Comparison of ENCODE assay signal across 10 cellular contexts in genomic region chr5:141879941-141880738, GRCh38. TPM values are rescaled to one million over a fixed set of nuclear protein-coding genes. Genes with fewer than 3 reads are reported as not detected.
DNase-seq lines count a peak whose midpoint lies in the region; ATAC-seq and TF ChIP-seq lines count a peak whose summit lies in the region.
"Had no signal": no experiment of that assay in that cellular context is flagged by ENCODE, and none has a peak within 500 bp of the region (broad histone marks: within the 10 kb centered on the region; RNA-seq: fewer than 3 reads in every experiment).

No MANE protein-coding gene starts in this region.

- peak; percentile 12 for DNase-seq in SK-N-SH
- DNase-seq in amygdala (lab: John Stamatoyannopoulos, UW), result peak in 42 of 56 donors; percentile 36 to 85 (median 64)
- DNase-seq in spleen, result peak; percentile 41
- no peak for DNase-seq in T1000 (lab: John Stamatoyannopoulos, UW)
- no peak for DNase-seq in NCI-H1092 treated with DMSO at 0.1 percent for 48 hours (lab: John Stamatoyannopoulos, UW)
- DNase-seq: IMR-90 had no signal

- no peak for TF ChIP-seq CTCF in SK-N-SH (IDR thresholded peaks at IDR 0.05)
- no peak for TF ChIP-seq CTCF in spleen (IDR thresholded peaks at IDR 0.05 in 8 of 11, conservative IDR thresholded peaks at IDR 0.05 in 3 of 11)

- H4K20me1 ChIP-seq in SK-N-SH (ENCODE audit: insufficient read depth), result no peaks in the 10 kb centered on the region

- no peak for TF ChIP-seq EP300 in SK-N-SH (IDR thresholded peaks at IDR 0.05; ENCODE audit: borderline replicate concordance in 1 of 2, low read depth in 1 of 2, low read length in 1 of 2)

- H3K4me1 ChIP-seq in SK-N-SH (ENCODE audit: control insufficient read depth in 1 of 2, insufficient read depth in 2 of 2, low read depth in 1 of 2, low read length in 1 of 2) (peaks cover 4 to 69% of the 10 kb centered on the region in 2 experiments; a peak in 2 of 4 replicates), spleen (peaks cover 33 to 60% (median 43%) of the 10 kb centered on the region in 6 donors)

- TF ChIP-seq RAD21 in SK-N-SH (IDR thresholded peaks at IDR 0.05; ENCODE audit: low read length), result no peak

- H3F3A ChIP-seq in SK-N-SH (replicated peaks; ENCODE audit: insufficient read depth), result no peaks in the 10 kb centered on the region

- no peaks in the 10 kb centered on the region for H3K36me3 ChIP-seq in SK-N-SH (replicated peaks in 1 of 2; ENCODE audit: control insufficient read depth in 1 of 2, insufficient read depth in 2 of 2, low read length in 1 of 2)
- H3K36me3 ChIP-seq in spleen, result no peaks in the 10 kb centered on the region
- H3K36me3 ChIP-seq: uterus had no signal

- no peak for TF ChIP-seq POLR2A in spleen (IDR thresholded peaks at IDR 0.05)

- 30% methylated on average over 7 of the region's 7 CpGs for WGBS in SK-N-SH (ENCODE audit: low lambda C conversion rate)
- WGBS in spleen, 5 donors, result 23 to 35% (median 26%) methylated on average over 7 of the region's 7 CpGs

- POLR2A ChIA-PET in SK-N-SH (lab: Yijun Ruan, JAX), result interaction anchor here (0.6 to 2.8 kb wide), 5 partner anchors 55 to 198 kb away, joined by 3 to 13 read pairs (median 4); partner anchors contain the start of gene ARAP3

- intact Hi-C loops in spleen (cut with DNase I; ENCODE audit: low total_unique reads), result loop anchor here (5.0 to 10.0 kb wide), 2 partner anchors 75 to 178 kb away; partner anchors contain the start of gene PCDH12

- no peak overlapping the region for H2AFZ ChIP-seq in SK-N-SH (ENCODE audit: low read depth)

- no peak overlapping the region for H3K9ac ChIP-seq in SK-N-SH

- no peak overlapping the region for H3K4me3 ChIP-seq in SK-N-SH (ENCODE audit: low read depth in 2 of 2, low read length in 1 of 2)
- no peak overlapping the region for H3K4me3 ChIP-seq in spleen
- H3K4me3 ChIP-seq: uterus had no signal

- no peaks in the 10 kb centered on the region for H3K9me3 ChIP-seq in SK-N-SH
- no peaks in the 10 kb centered on the region for H3K9me3 ChIP-seq in spleen
- H3K9me3 ChIP-seq: uterus had no signal

- H3K27me3 ChIP-seq in SK-N-SH (ENCODE audit: insufficient read depth), result peaks cover 74% of the 10 kb centered on the region
- H3K27me3 ChIP-seq in layer of hippocampus (ENCODE audit: control insufficient read depth, insufficient read depth, low read length), result peaks cover 3% of the 10 kb centered on the region
- peaks cover 25 to 100% (median 72%) of the 10 kb centered on the region in 7 donors for H3K27me3 ChIP-seq in spleen (replicated peaks in 1 of 7)

- CTCF ChIA-PET in SK-N-SH (lab: Yijun Ruan, JAX), result interaction anchor here (0.8 to 10.4 kb wide), 47 partner anchors 9 to 237 kb away, joined by 3 to 451 read pairs (median 8); partner anchors contain the start of genes DELE1, PCDH12 and RNF14

- no peaks in the 10 kb centered on the region for H3K79me2 ChIP-seq in SK-N-SH (ENCODE audit: insufficient read depth)

- H3K9me2 ChIP-seq in SK-N-SH, result no peaks in the 10 kb centered on the region

- ATAC-seq in SK-N-SH treated with all-trans-retinoic acid at 6 μM for 48 hours (no peak), HG02870 (IDR thresholded peaks at IDR 0.05; ENCODE audit: unreplicated experiment) (no peak)

- H3K27ac ChIP-seq in SK-N-SH (ENCODE audit: low read depth in 2 of 2, low read length in 1 of 2), result no peak overlapping the region
- peak overlapping the region; percentile 98 for H3K27ac ChIP-seq in layer of hippocampus (ENCODE audit: low read depth, low read length)
- H3K27ac ChIP-seq in spleen, result no peak overlapping the region

- H3K4me2 ChIP-seq in SK-N-SH, result no peak overlapping the region

TF ChIP-seq in SK-N-SH, 30 proteins besides CTCF, POLR2A, EP300 and RAD21 (continues in another document):
- TF ChIP-seq GABPA (IDR thresholded peaks at IDR 0.05; ENCODE audit: low read depth) (no peak), TEAD4 (IDR thresholded peaks at IDR 0.05; ENCODE audit: borderline replicate concordance, insufficient read depth) (no peak), NRF1 (IDR thresholded peaks at IDR 0.05; ENCODE audit: low read depth, low read length) (no peak), USF1 (IDR thresholded peaks at IDR 0.05; ENCODE audit: borderline replicate concordance, low read depth) (no peak), REST (IDR thresholded peaks at IDR 0.05; ENCODE audit: low read depth, low read length) (no peak), NFIC (IDR thresholded peaks at IDR 0.05; ENCODE audit: borderline replicate concordance) (no peak)

TF ChIP-seq in SK-N-SH treated with all-trans-retinoic acid at 6 μM for 48 hours, 23 proteins besides CTCF, POLR2A, EP300 and RAD21 (continues in another document):
- no peak for TF ChIP-seq SNAI2 (CRISPR knock-in tag; IDR thresholded peaks at IDR 0.05)
- no peak for TF ChIP-seq ZFP3 (CRISPR knock-in tag; IDR thresholded peaks at IDR 0.05)
- TF ChIP-seq CREB5 (CRISPR knock-in tag; IDR thresholded peaks at IDR 0.05; ENCODE audit: low read depth), result no peak
- TF ChIP-seq ZNF8 (CRISPR knock-in tag; IDR thresholded peaks at IDR 0.05), result no peak
- no peak for TF ChIP-seq TSHZ2 (CRISPR knock-in tag; IDR thresholded peaks at IDR 0.05)
- no peak for TF ChIP-seq POU6F1 (CRISPR knock-in tag; IDR thresholded peaks at IDR 0.05; ENCODE audit: borderline replicate concordance, low read depth)
- TF ChIP-seq PPARA (CRISPR knock-in tag; IDR thresholded peaks at IDR 0.05; ENCODE audit: borderline replicate concordance), result no peak
- TF ChIP-seq CSRNP3 (CRISPR knock-in tag; IDR thresholded peaks at IDR 0.05), result no peak
- no peak for TF ChIP-seq RARB (CRISPR knock-in tag; IDR thresholded peaks at IDR 0.05)

RNA-seq across cellular contexts. Expression of gene PCDH1, which starts 1.9 kb away (rescaled TPM):
- polyA plus RNA-seq in SK-N-SH (2012; rRNA removed), result 0.08 and 0.10 TPM in 2 replicates
- 0.06 and 0.13 TPM in 2 replicates for polyA plus RNA-seq in SK-N-SH (2012; cell fraction: cytosol; rRNA removed)
- polyA plus RNA-seq in SK-N-SH (2012; cell fraction: nucleus; rRNA removed), result 0.05 and 0.31 TPM in 2 replicates
- total RNA-seq in spleen, result 10 to 100 TPM in 2 of 7 donors, 1 to 10 TPM in 5; 2.6 to 11.4 (median 7.4) TPM
- 1 to 10 TPM in 2 of 3 donors, under 1 TPM in 1; 0.30 to 2.2 (median 1.4) TPM for polyA plus RNA-seq in spleen

RNA-seq across cellular contexts. Expression of gene DELE1, which starts 43.5 kb away (rescaled TPM):
- polyA plus RNA-seq in SK-N-SH (2012; rRNA removed) (60.3 and 78.8 TPM in 2 replicates), spleen (10 to 100 TPM; 36.1 to 83.3 (median 69.7) TPM)
- 33.5 and 40.3 TPM in 2 replicates for polyA plus RNA-seq in SK-N-SH (2012; cell fraction: cytosol; rRNA removed)
- polyA plus RNA-seq in SK-N-SH (2012; cell fraction: nucleus; rRNA removed), result 245 and 251 TPM in 2 replicates
- 100 to 1,000 TPM; 101 to 194 (median 149) TPM for total RNA-seq in spleen

Comparison
In these comparisons a context has a peak if more than half of its experiments do, and no peak if none do; other contexts are left out.
1. DNase-seq: peak in SK-N-SH (single experiment), amygdala (42 of 56) and spleen (single experiment); none in T1000 (single experiment) and NCI-H1092 treated with DMSO at 0.1 percent for 48 hours (single experiment).